In the genomic region with DNA sequence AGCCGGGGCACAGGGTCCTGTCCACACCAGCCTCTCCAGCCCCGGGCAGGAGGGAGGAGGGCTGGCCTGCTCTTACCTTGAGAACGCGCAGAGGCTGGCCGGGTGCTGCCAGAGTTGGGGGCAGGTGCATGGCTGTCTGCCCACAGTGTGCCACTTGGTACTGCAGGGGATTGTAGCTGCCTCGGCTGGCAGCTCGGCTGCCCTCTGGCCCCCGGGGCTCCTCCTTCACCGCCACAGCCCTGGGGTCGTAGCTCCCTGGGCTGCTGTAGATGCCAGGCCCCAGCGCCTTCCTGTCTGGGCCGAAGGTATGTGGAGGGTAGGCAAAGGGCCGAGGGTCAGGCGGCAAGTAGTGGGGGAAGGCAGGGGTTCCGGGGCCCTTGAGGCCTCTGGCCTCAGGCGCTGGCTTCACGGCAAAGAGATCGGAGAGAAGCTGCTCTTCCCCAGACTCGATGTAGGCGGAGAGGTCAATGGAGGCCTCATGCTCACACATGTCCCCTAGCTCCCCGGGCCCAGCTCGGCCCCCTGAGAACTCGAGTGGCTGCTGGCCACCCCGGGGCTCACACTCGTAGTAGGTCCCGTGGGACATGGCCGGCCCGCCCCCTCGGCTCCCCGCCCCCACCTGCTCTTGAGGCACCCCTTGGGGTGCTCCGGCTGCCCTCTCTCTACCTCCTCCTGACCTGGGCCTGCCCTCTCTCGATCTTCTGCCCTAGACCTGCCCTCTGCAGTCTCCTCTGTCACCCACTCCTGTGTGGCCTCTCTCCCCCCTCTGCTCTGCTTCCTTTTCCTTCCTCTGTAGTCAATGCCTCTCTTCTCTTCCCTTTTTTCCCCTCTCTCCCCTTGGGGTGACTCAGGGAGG, we compare ENCODE assay signal across 13 cellular contexts. TPM values are rescaled to one million over a fixed set of nuclear protein-coding genes. Genes with fewer than 3 reads are reported as not detected.
DNase-seq lines count a peak whose midpoint lies in the region; ATAC-seq, FAIRE-seq and TF ChIP-seq lines count a peak whose summit lies in the region.
"Had no signal": no experiment of that assay in that cellular context is flagged by ENCODE, and none has a peak within 500 bp of the region (broad histone marks: within the 10 kb centered on the region; RNA-seq: fewer than 3 reads in every experiment).

A gene (minus strand): TSS at position 750 of the 856 bp plus-strand sequence. CDS start 164 bp downstream, at position 586.

- CTCF ChIA-PET in CD8-positive, alpha-beta memory T cell (lab: Charles Lee) = interaction anchor here (1.0 to 3.1 kb wide), 4 partner anchors 23 to 260 kb away, joined by 3 to 18 read pairs (median 6); a partner anchor contains a TSS

- intact Hi-C loops in activated T-helper 1 cell treated with anti-CD3 and anti-CD28 coated beads, Interleukin-12 subunit alpha, Interleukin-12 subunit beta, Interleukin-2, Interleukin-4 antibody, amounts not matched to agents 30 ng/mL and 10 ng/mL and 1 ng/mL, durations not matched to agents 14 hours and 24 hours and 36 hours (cut with micrococcal nuclease) = no loop called here
- intact Hi-C loops in pancreas (cut with DNase I) = loop anchor here in 1 of 3 donors (5.0 kb wide), 1 partner anchor 69 kb away; no protein-coding TSS in a partner anchor

- no peaks in the 10 kb centered on the region for H3K9me2 ChIP-seq in Loucy (replicated peaks; ENCODE audit: low read depth, low read length)

- H3K36me3 ChIP-seq in CD8-positive, alpha-beta memory T cell (ENCODE audit: insufficient read depth, low read length) = no peaks in the 10 kb centered on the region
- H3K36me3 ChIP-seq in Loucy (ENCODE audit: insufficient read depth, low read length) (no peaks in the 10 kb centered on the region), pancreas (no peaks in the 10 kb centered on the region)

- peaks cover 28 to 46% (median 28%) of the 10 kb centered on the region in 3 donors for H3K4me1 Mint-ChIP-seq in CD8-positive, alpha-beta memory T cell
- peaks cover 41% of the 10 kb centered on the region for H3K4me1 Mint-ChIP-seq in activated T-helper 1 cell treated with anti-CD3 and anti-CD28 coated beads, Interleukin-12 subunit alpha, Interleukin-12 subunit beta, Interleukin-2, Interleukin-4 antibody, amounts not matched to agents 30 ng/mL and 10 ng/mL and 1 ng/mL, durations not matched to agents 14 hours and 24 hours and 36 hours (ENCODE audit: low read depth)
- peaks cover 12 to 15% of the 10 kb centered on the region in 2 donors for H3K4me1 Mint-ChIP-seq in natural killer cell treated with Interleukin-12 subunit alpha and Interleukin-12 subunit beta and Interleukin-15 and Interleukin-18, amount 100 ng/mL, for 72 hours (ENCODE audit: low read depth in 2 of 2)

- peak within 1 kb of the TSS; percentile 58 to 96 (median 80) for H3K27ac Mint-ChIP-seq in CD8-positive, alpha-beta memory T cell
- H3K27ac Mint-ChIP-seq in activated T-helper 1 cell treated with anti-CD3 and anti-CD28 coated beads, Interleukin-12 subunit alpha, Interleukin-12 subunit beta, Interleukin-2, Interleukin-4 antibody, amounts not matched to agents 30 ng/mL and 10 ng/mL and 1 ng/mL, durations not matched to agents 14 hours and 24 hours and 36 hours = peak within 1 kb of the TSS; percentile 90
- H3K27ac Mint-ChIP-seq in natural killer cell treated with Interleukin-12 subunit alpha and Interleukin-12 subunit beta and Interleukin-15 and Interleukin-18, amount 100 ng/mL, for 72 hours = no peak within 1 kb of the TSS

- H3K4me3 ChIP-seq in CD8-positive, alpha-beta memory T cell (ENCODE audit: low read length) = peak within 1 kb of the TSS; percentile 59
- H3K4me3 ChIP-seq in Loucy (ENCODE audit: low read length, poor library complexity, severe bottlenecking) = peak within 1 kb of the TSS; percentile 60
- H3K4me3 ChIP-seq in pancreas = no peak within 1 kb of the TSS

- POLR2A ChIA-PET in CD8-positive, alpha-beta memory T cell (lab: Charles Lee) = interaction anchor here (2.1 kb wide), 1 partner anchor 24 kb away, joined by 32 read pairs; a partner anchor contains a TSS

- H3K9me3 ChIP-seq in CD8-positive, alpha-beta memory T cell (ENCODE audit: low read length) = no peaks in the 10 kb centered on the region
- H3K9me3 ChIP-seq in Loucy (ENCODE audit: insufficient read depth, low read depth, low read length) = no peaks in the 10 kb centered on the region
- H3K9me3 ChIP-seq in pancreas = no peaks in the 10 kb centered on the region

- peak within 1 kb of the TSS; percentile 90 for H2AFZ ChIP-seq in Loucy (ENCODE audit: low read length)

- H3K4me2 ChIP-seq in Loucy (ENCODE audit: low read depth, low read length, poor library complexity, severe bottlenecking) = peak within 1 kb of the TSS; percentile 87

- H3K4me1 ChIP-seq in CD8-positive, alpha-beta memory T cell (ENCODE audit: insufficient read depth, low read length) = peaks cover 65% of the 10 kb centered on the region
- H3K4me1 ChIP-seq in Loucy (ENCODE audit: insufficient read depth, low read length, poor library complexity, severe bottlenecking) (peaks cover 24% of the 10 kb centered on the region), pancreas (peaks cover 0 to 12% (median 4%) of the 10 kb centered on the region in 3 donors)

- no peaks in the 10 kb centered on the region for H3K27me3 ChIP-seq in CD8-positive, alpha-beta memory T cell (ENCODE audit: insufficient read depth, low read length, poor library complexity, severe bottlenecking)
- H3K27me3 ChIP-seq in Loucy (ENCODE audit: insufficient read depth, low read length, poor library complexity, severe bottlenecking) (no peaks in the 10 kb centered on the region), pancreas (no peaks in the 10 kb centered on the region)

- no peak for FAIRE-seq in pancreas (lab: Jason Lieb, UNC)
- FAIRE-seq: D721Med had no signal

- H3K79me2 ChIP-seq in Loucy (ENCODE audit: insufficient read depth, low read length) = no peaks in the 10 kb centered on the region

- 72 to 79% methylated on average over 32 of the region's 32 CpGs for WGBS in pancreas, 2 donors

- 0 out of 2 replicates have a peak, but pooled peaks cover 3% of the 10 kb centered on the region for H3F3A ChIP-seq in Loucy (ENCODE audit: low read depth)

- H3K9ac ChIP-seq in Loucy (ENCODE audit: low read depth, low read length, poor library complexity, severe bottlenecking) = peak within 1 kb of the TSS; percentile 71

- peak within 1 kb of the TSS; percentile 10 for H3K27ac ChIP-seq in CD8-positive, alpha-beta memory T cell (ENCODE audit: low read depth, low read length)
- no peak within 1 kb of the TSS for H3K27ac ChIP-seq in pancreas

- no peaks in the 10 kb centered on the region for H4K20me1 ChIP-seq in Loucy (ENCODE audit: insufficient read depth, low read length, poor library complexity, severe bottlenecking)

- DNase-seq in CD8-positive, alpha-beta memory T cell = peak in 1 of 5 donors; percentile 8
- no peak for DNase-seq in activated T-helper 1 cell treated with anti-CD3 and anti-CD28 coated beads, Interleukin-12 subunit alpha, Interleukin-12 subunit beta, Interleukin-2, Interleukin-4 antibody, amounts not matched to agents 30 ng/mL and 10 ng/mL and 1 ng/mL, durations not matched to agents 14 hours and 24 hours and 36 hours (ENCODE audit: low spot score)
- DNase-seq in natural killer cell treated with Interleukin-12 subunit alpha and Interleukin-12 subunit beta and Interleukin-15 and Interleukin-18, amount 100 ng/mL, for 72 hours (ENCODE audit: low spot score) = peak; percentile 31
- DNase-seq in H4 (ENCODE audit: low spot score) (no peak), pancreas (no peak), OCI-M1 (lab: John Stamatoyannopoulos, UW) (no peak)
- DNase-seq: caudate nucleus, NCI-H1105 treated with DMSO at 0.1 percent for 48 hours, NCI-H524 treated with DMSO at 0.1 percent for 48 hours had no signal

- peaks cover 5 to 14% of the 10 kb centered on the region in 2 donors for H3K27me3 Mint-ChIP-seq in CD8-positive, alpha-beta memory T cell
- H3K27me3 Mint-ChIP-seq in activated T-helper 1 cell treated with anti-CD3 and anti-CD28 coated beads, Interleukin-12 subunit alpha, Interleukin-12 subunit beta, Interleukin-2, Interleukin-4 antibody, amounts not matched to agents 30 ng/mL and 10 ng/mL and 1 ng/mL, durations not matched to agents 14 hours and 24 hours and 36 hours (ENCODE audit: insufficient read depth) = peaks cover 10% of the 10 kb centered on the region
- H3K27me3 Mint-ChIP-seq in natural killer cell treated with Interleukin-12 subunit alpha and Interleukin-12 subunit beta and Interleukin-15 and Interleukin-18, amount 100 ng/mL, for 72 hours = peaks cover 8 to 10% of the 10 kb centered on the region in 2 donors

- no peaks in the 10 kb centered on the region for H3K9me3 Mint-ChIP-seq in CD8-positive, alpha-beta memory T cell
- H3K9me3 Mint-ChIP-seq in activated T-helper 1 cell treated with anti-CD3 and anti-CD28 coated beads, Interleukin-12 subunit alpha, Interleukin-12 subunit beta, Interleukin-2, Interleukin-4 antibody, amounts not matched to agents 30 ng/mL and 10 ng/mL and 1 ng/mL, durations not matched to agents 14 hours and 24 hours and 36 hours = no peaks in the 10 kb centered on the region
- no peaks in the 10 kb centered on the region for H3K9me3 Mint-ChIP-seq in natural killer cell treated with Interleukin-12 subunit alpha and Interleukin-12 subunit beta and Interleukin-15 and Interleukin-18, amount 100 ng/mL, for 72 hours
- H3K9me3 Mint-ChIP-seq: nephron had no signal

- TF ChIP-seq CTCF in Loucy (conservative IDR thresholded peaks at IDR 0.05; ENCODE audit: low read length) (no peak), pancreas (IDR thresholded peaks at IDR 0.05) (no peak)

- ATAC-seq in natural killer cell treated with Interleukin-12 subunit alpha and Interleukin-12 subunit beta and Interleukin-15 and Interleukin-18, amount 100 ng/mL, for 72 hours = no peak
- ATAC-seq in pancreas (no peak), HG03469 (IDR thresholded peaks at IDR 0.05; ENCODE audit: unreplicated experiment) (no peak)

- H3K4me3 Mint-ChIP-seq in CD8-positive, alpha-beta memory T cell = peak within 1 kb of the TSS; percentile 6 to 77 (median 71)
- peak within 1 kb of the TSS; percentile 46 for H3K4me3 Mint-ChIP-seq in activated T-helper 1 cell treated with anti-CD3 and anti-CD28 coated beads, Interleukin-12 subunit alpha, Interleukin-12 subunit beta, Interleukin-2, Interleukin-4 antibody, amounts not matched to agents 30 ng/mL and 10 ng/mL and 1 ng/mL, durations not matched to agents 14 hours and 24 hours and 36 hours
- H3K4me3 Mint-ChIP-seq in natural killer cell treated with Interleukin-12 subunit alpha and Interleukin-12 subunit beta and Interleukin-15 and Interleukin-18, amount 100 ng/mL, for 72 hours = no peak within 1 kb of the TSS
- H3K4me3 Mint-ChIP-seq: nephron had no signal

- H3K36me3 Mint-ChIP-seq in CD8-positive, alpha-beta memory T cell = no peaks in the 10 kb centered on the region
- H3K36me3 Mint-ChIP-seq in activated T-helper 1 cell treated with anti-CD3 and anti-CD28 coated beads, Interleukin-12 subunit alpha, Interleukin-12 subunit beta, Interleukin-2, Interleukin-4 antibody, amounts not matched to agents 30 ng/mL and 10 ng/mL and 1 ng/mL, durations not matched to agents 14 hours and 24 hours and 36 hours (ENCODE audit: low read depth) = no peaks in the 10 kb centered on the region
- H3K36me3 Mint-ChIP-seq in natural killer cell treated with Interleukin-12 subunit alpha and Interleukin-12 subunit beta and Interleukin-15 and Interleukin-18, amount 100 ng/mL, for 72 hours = no peaks in the 10 kb centered on the region

RNA-seq across cellular contexts. Expression of the gene that starts here (rescaled TPM):
- under 1 TPM; 0.16 to 0.22 TPM for total RNA-seq in CD8-positive, alpha-beta memory T cell
- not detected for polyA plus RNA-seq in CD8-positive, alpha-beta memory T cell
- not detected in 2 replicates for total RNA-seq in activated T-helper 1 cell treated with anti-CD3 and anti-CD28 coated beads, Interleukin-12 subunit alpha, Interleukin-12 subunit beta, Interleukin-2, Interleukin-4 antibody, amounts not matched to agents 30 ng/mL and 10 ng/mL and 1 ng/mL, durations not matched to agents 14 hours and 24 hours and 36 hours
- not detected for total RNA-seq in natural killer cell treated with Interleukin-12 subunit alpha and Interleukin-12 subunit beta and Interleukin-15 and Interleukin-18, amount 100 ng/mL, for 72 hours
- not detected in 2 replicates for total RNA-seq in H4 (2014; rRNA removed; shearing (Covaris generic))
- not detected for total RNA-seq in pancreas
- not detected for polyA plus RNA-seq in pancreas

Comparison
In these comparisons a context has a peak if more than half of its experiments do, and no peak if none do; other contexts are left out.
1. Peak in DNase-seq in natural killer cell treated with Interleukin-12 subunit alpha and Interleukin-12 subunit beta and Interleukin-15 and Interleukin-18, amount 100 ng/mL, for 72 hours; RNA of the gene not detected or under 1 TPM.
2. H3K4me3 ChIP-seq: peak in CD8-positive, alpha-beta memory T cell (single experiment) and Loucy (single experiment); none in pancreas (0 of 4).
3. H3K27ac Mint-ChIP-seq: peak in CD8-positive, alpha-beta memory T cell (8 of 8) and activated T-helper 1 cell treated with anti-CD3 and anti-CD28 coated beads, Interleukin-12 subunit alpha, Interleukin-12 subunit beta, Interleukin-2, Interleukin-4 antibody, amounts not matched to agents 30 ng/mL and 10 ng/mL and 1 ng/mL, durations not matched to agents 14 hours and 24 hours and 36 hours (single experiment); none in natural killer cell treated with Interleukin-12 subunit alpha and Interleukin-12 subunit beta and Interleukin-15 and Interleukin-18, amount 100 ng/mL, for 72 hours (0 of 2).